In the genomic region with DNA sequence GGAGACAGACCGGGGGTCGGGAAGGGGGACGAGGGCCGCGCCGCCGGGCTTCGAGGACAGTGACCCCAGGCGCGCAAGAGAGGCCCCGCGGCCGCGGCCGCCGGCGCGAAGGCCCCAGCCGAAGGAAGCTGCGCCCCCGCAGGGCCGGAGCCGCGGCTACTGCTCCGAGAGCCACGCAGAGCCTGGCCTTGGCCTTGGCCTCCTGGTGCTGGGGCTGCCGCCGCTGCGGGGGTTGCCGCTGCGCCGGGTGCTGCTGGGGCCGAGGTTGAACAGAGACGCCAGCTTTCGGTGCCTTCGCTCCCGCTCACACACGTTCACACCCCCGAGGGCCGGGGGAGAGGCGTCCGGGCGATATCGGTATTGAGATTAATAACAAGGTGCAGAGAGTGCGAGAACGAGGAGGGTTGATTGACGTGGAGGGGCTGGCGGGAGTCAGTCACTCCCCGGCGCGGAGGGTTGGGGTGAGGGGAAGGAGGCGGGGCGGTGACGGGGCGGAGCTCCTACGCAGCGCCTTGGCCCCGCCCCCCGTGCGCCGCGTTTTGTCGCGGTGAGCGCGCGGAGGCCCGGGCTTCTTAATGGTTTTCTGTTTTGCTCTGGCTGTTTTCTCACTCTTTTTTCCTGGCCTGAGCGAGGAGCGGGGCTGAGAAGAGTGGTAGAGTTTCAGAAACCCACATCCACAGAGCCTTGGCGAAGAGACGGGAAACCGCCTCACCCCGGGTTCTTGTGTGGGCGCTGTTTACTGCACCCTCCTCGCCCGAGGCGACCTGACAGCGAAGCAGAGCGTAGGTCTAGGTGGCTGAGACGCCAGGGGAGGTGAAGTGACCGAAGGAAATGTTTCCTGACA, we compare ENCODE assay signal across 8 cellular contexts. TPM values are rescaled to one million over a fixed set of nuclear protein-coding genes. Genes with fewer than 3 reads are reported as not detected.
A peak's percentile ranks its signal among the peaks of the same experiment; 100 is the strongest.
DNase-seq lines count a peak whose midpoint lies in the region; ATAC-seq and TF ChIP-seq lines count a peak whose summit lies in the region.

No MANE protein-coding gene starts in this region.

- POLR2A ChIA-PET in OCI-LY7 (lab: Charles Lee), result interaction anchor here (0.6 to 2.2 kb wide), 16 partner anchors 8 to 926 kb away, joined by 3 to 23 read pairs (median 3); a partner anchor contains a TSS

- peaks cover 59% of the 10 kb centered on the region for H3K79me2 ChIP-seq in OCI-LY7 (ENCODE audit: insufficient read depth, low read depth, low read length)

- no TSS peak for BruUV-seq in OCI-LY7 (replicated peaks; lab: Mats Ljungman, UMichigan)

- no peak; the same call in 1 of the 2 replicates for TF ChIP-seq CTCF in OCI-LY7 (conservative IDR thresholded peaks at IDR 0.05; ENCODE audit: low read length)

- H3K27me3 ChIP-seq in HUES6 (ENCODE audit: control insufficient read depth, insufficient read depth, low read length), result no peaks in the 10 kb centered on the region
- H3K27me3 ChIP-seq in mucosa of stomach (ENCODE audit: control insufficient read depth, insufficient read depth, low read length), result no peaks in the 10 kb centered on the region

- H3K4me2 ChIP-seq in OCI-LY7 (ENCODE audit: low read length), result peak overlapping the region; percentile 90

- H3K27ac ChIP-seq in HUES6 (ENCODE audit: low read depth, low read length) (peak overlapping the region; percentile 59; the same call in 1 of the 2 replicates), OCI-LY7 (ENCODE audit: low read depth, low read length, poor library complexity, severe bottlenecking) (peak overlapping the region; percentile 94), epithelial cell of prostate (peak overlapping the region; percentile 90)

- H3K36me3 ChIP-seq in HUES6 (ENCODE audit: control insufficient read depth, insufficient read depth, low read length), result no peaks in the 10 kb centered on the region
- no peaks in the 10 kb centered on the region for H3K36me3 ChIP-seq in OCI-LY7 (ENCODE audit: insufficient read depth, low read length)
- H3K36me3 ChIP-seq in mucosa of stomach (ENCODE audit: control insufficient read depth, insufficient read depth, low read length), result no peaks in the 10 kb centered on the region

- H3K9me3 ChIP-seq in HUES6 (ENCODE audit: control insufficient read depth, insufficient read depth, low read depth, low read length), result no peaks in the 10 kb centered on the region
- H3K9me3 ChIP-seq in OCI-LY7 (ENCODE audit: low read length), result no peaks in the 10 kb centered on the region
- no peaks in the 10 kb centered on the region for H3K9me3 ChIP-seq in mucosa of stomach (ENCODE audit: control insufficient read depth, low read length)

- H3K4me1 ChIP-seq in HUES6 (ENCODE audit: control insufficient read depth, insufficient read depth, low read length), result 0 out of 2 replicates have a peak, but pooled peaks cover 3% of the 10 kb centered on the region
- H3K4me1 ChIP-seq in OCI-LY7 (ENCODE audit: insufficient read depth, low read length, poor library complexity, severe bottlenecking), result peaks cover 65% of the 10 kb centered on the region
- peaks cover 16% of the 10 kb centered on the region for H3K4me1 ChIP-seq in mucosa of stomach (ENCODE audit: control insufficient read depth, insufficient read depth, low read length)

- intact Hi-C loops in OCI-LY7 (cut with micrococcal nuclease; ENCODE audit: unreplicated experiment), result loop anchor here (1.0 to 5.0 kb wide), 5 partner anchors 8 to 957 kb away; a partner anchor contains a TSS

- CTCF ChIA-PET in OCI-LY7 (lab: Charles Lee; ENCODE audit: unreplicated experiment), result no interaction called here

- peak overlapping the region; percentile 100 for H3K4me3 ChIP-seq in HUES6 (ENCODE audit: low read depth, low read length)
- H3K4me3 ChIP-seq in OCI-LY7 (ENCODE audit: low read depth, low read length, poor library complexity, severe bottlenecking), result peak overlapping the region; percentile 95
- peak overlapping the region; percentile 91 for H3K4me3 ChIP-seq in mucosa of stomach (ENCODE audit: low read length)

- ATAC-seq in GM21447 (IDR thresholded peaks at IDR 0.05; ENCODE audit: unreplicated experiment), result peak; percentile 65

- H3K9ac ChIP-seq in HUES6 (ENCODE audit: low read length) (peak overlapping the region; percentile 84), mucosa of stomach (ENCODE audit: low read length) (peak overlapping the region; percentile 98)

- DNase-seq in DMS114 treated with DMSO at 0.1 percent for 48 hours (lab: John Stamatoyannopoulos, UW; ENCODE audit: unreplicated experiment) (peak; percentile 29), OCI-LY7 (ENCODE audit: low spot score) (peak; percentile 95), activated T-cell treated with anti-CD3 and anti-CD28 coated beads for 4 hours (peak; percentile 93), epithelial cell of prostate (ENCODE audit: low read depth, low spot score) (no peak)
- peak; percentile 91 to 92 for DNase-seq in stimulated activated CD8-positive, alpha-beta memory T cell treated with anti-CD3 and anti-CD28 coated beads, Interleukin-7, amount 100 ng/mL, for 1 hour (ENCODE audit: low read depth in 2 of 2)

- H3K9me2 ChIP-seq in OCI-LY7 (ENCODE audit: insufficient read depth, low read length), result no peaks in the 10 kb centered on the region

- H2AFZ ChIP-seq in OCI-LY7 (ENCODE audit: low read length), result peak overlapping the region; percentile 65; the same call in 1 of the 2 replicates

- no peaks in the 10 kb centered on the region for H4K20me1 ChIP-seq in OCI-LY7 (ENCODE audit: insufficient read depth, low read length)

RNA-seq across cellular contexts. Expression of a gene that starts 0.9 kb away (rescaled TPM):
- 17.3 and 21.4 TPM in 2 replicates for total RNA-seq in OCI-LY7 (2014; rRNA removed; shearing (Covaris generic))
- 112 and 122 TPM in 2 replicates for total RNA-seq in OCI-LY7 (2022)

RNA-seq across cellular contexts. Expression of a gene that starts 42.6 kb away (rescaled TPM):
- total RNA-seq in OCI-LY7 (2014; rRNA removed; shearing (Covaris generic)), result 16.6 and 22.6 TPM in 2 replicates
- 30.0 and 37.4 TPM in 2 replicates for total RNA-seq in OCI-LY7 (2022)
